ENCODE assay signal across 8 cellular contexts in genomic region chr15:60478633-60479360, GRCh38. TPM values are rescaled to one million over a fixed set of nuclear protein-coding genes. Genes with fewer than 3 reads are reported as not detected.
A peak's percentile ranks its signal among the peaks of the same experiment; 100 is the strongest.
DNase-seq lines count a peak whose midpoint lies in the region; ATAC-seq and TF ChIP-seq lines count a peak whose summit lies in the region.

ICE2 (minus strand) TSS chr15:60479142; CDS start chr15:60477977, 1,165 bp downstream.

- H3K9me3 ChIP-seq in breast epithelium (no peaks in the 10 kb centered on the region), iPS-18c (ENCODE audit: control insufficient read depth, insufficient read depth, low read length) (no peaks in the 10 kb centered on the region), skeletal muscle tissue (ENCODE audit: control insufficient read depth in 3 of 3, low read length in 3 of 3) (no peaks in the 10 kb centered on the region)

- H3K27me3 ChIP-seq in ACC112 (ENCODE audit: insufficient read depth, low read length) (no peaks in the 10 kb centered on the region), breast epithelium (no peaks in the 10 kb centered on the region), skeletal muscle tissue (ENCODE audit: control insufficient read depth in 3 of 3, insufficient read depth in 3 of 3, low read length in 3 of 3) (no peaks in the 10 kb centered on the region)

- peaks cover 36% of the 10 kb centered on the region for H3K79me2 ChIP-seq in ACC112 (ENCODE audit: control insufficient read depth, insufficient read depth, low read length, unreplicated experiment)

- ATAC-seq in GM18868 (IDR thresholded peaks at IDR 0.05; ENCODE audit: unreplicated experiment) (peak; percentile 92), HG03108 (IDR thresholded peaks at IDR 0.05; ENCODE audit: unreplicated experiment) (peak; percentile 84)

- peak within 1 kb of the TSS; percentile 89 to 95 (median 92) for H3K9ac ChIP-seq in skeletal muscle tissue (ENCODE audit: low read depth in 1 of 3, low read length in 3 of 3)

- H3K27ac ChIP-seq in ACC112 (ENCODE audit: low read depth, low read length) = peak within 1 kb of the TSS; percentile 85
- H3K27ac ChIP-seq in VCaP = peak within 1 kb of the TSS; percentile 93
- H3K27ac ChIP-seq in breast epithelium = peak within 1 kb of the TSS; percentile 96 to 97
- peak within 1 kb of the TSS; percentile 93 for H3K27ac ChIP-seq in skeletal muscle tissue (ENCODE audit: low read depth, low read length)

- H3K36me3 ChIP-seq in ACC112 (ENCODE audit: insufficient read depth, low read length) = peaks cover 4% of the 10 kb centered on the region; the same call in 1 of the 2 replicates
- no peaks in the 10 kb centered on the region for H3K36me3 ChIP-seq in breast epithelium
- H3K36me3 ChIP-seq in skeletal muscle tissue (ENCODE audit: control insufficient read depth in 3 of 3, insufficient read depth in 3 of 3, low read length in 3 of 3) = peaks cover 2 to 12% (median 4%) of the 10 kb centered on the region in 3 donors

- TF ChIP-seq CTCF in VCaP (conservative IDR thresholded peaks at IDR 0.05) (no peak; the same call in 1 of the 2 replicates), breast epithelium (IDR thresholded peaks at IDR 0.05) (peak in 2 of 3 donors; percentile 21 to 27)

- TF ChIP-seq POLR2A in breast epithelium (IDR thresholded peaks at IDR 0.05) = peak; percentile 80

- H2AFZ ChIP-seq in ACC112 (ENCODE audit: low read length, unreplicated experiment) = peak within 1 kb of the TSS; percentile 91

- DNase-seq in NCI-H2196 (lab: John Stamatoyannopoulos, UW; ENCODE audit: unreplicated experiment) (peak; percentile 86), breast epithelium (ENCODE audit: low spot score in 2 of 2) (peak; percentile 94 to 95)

- H3K4me3 ChIP-seq in ACC112 (ENCODE audit: low read depth, low read length) (peak within 1 kb of the TSS; percentile 94), breast epithelium (peak within 1 kb of the TSS; percentile 66 to 90 (median 90)), iPS-18c (ENCODE audit: insufficient read depth, low read depth, low read length) (peak within 1 kb of the TSS; percentile 76), skeletal muscle tissue (ENCODE audit: low read length in 3 of 3) (peak within 1 kb of the TSS; percentile 76 to 91 (median 79))

- H3K4me1 ChIP-seq in ACC112 (ENCODE audit: control insufficient read depth, insufficient read depth, low read length, unreplicated experiment) (peaks cover 28% of the 10 kb centered on the region), breast epithelium (peaks cover 0 to 16% of the 10 kb centered on the region in 2 donors), skeletal muscle tissue (ENCODE audit: control insufficient read depth in 3 of 3, insufficient read depth in 3 of 3, low read length in 3 of 3) (peaks cover 18 to 30% (median 24%) of the 10 kb centered on the region in 3 donors)

- intact Hi-C loops in breast epithelium (cut with DNase I; ENCODE audit: low total_unique reads) = no loop called here

RNA-seq across cellular contexts. Expression of gene ICE2, which starts in this region (rescaled TPM):
- 10 to 100 TPM; 28.5 to 40.7 (median 36.1) TPM for total RNA-seq in breast epithelium
- total RNA-seq in skeletal muscle tissue = 34.4 TPM

Comparison
In these comparisons a context has a peak if more than half of its experiments do, and no peak if none do; other contexts are left out.
1. Peak in every context shown above with its lines: DNase-seq, ATAC-seq, H3K4me3 ChIP-seq and H3K27ac ChIP-seq.